21 cellular contexts compared by ENCODE assay signal in the genomic region with DNA sequence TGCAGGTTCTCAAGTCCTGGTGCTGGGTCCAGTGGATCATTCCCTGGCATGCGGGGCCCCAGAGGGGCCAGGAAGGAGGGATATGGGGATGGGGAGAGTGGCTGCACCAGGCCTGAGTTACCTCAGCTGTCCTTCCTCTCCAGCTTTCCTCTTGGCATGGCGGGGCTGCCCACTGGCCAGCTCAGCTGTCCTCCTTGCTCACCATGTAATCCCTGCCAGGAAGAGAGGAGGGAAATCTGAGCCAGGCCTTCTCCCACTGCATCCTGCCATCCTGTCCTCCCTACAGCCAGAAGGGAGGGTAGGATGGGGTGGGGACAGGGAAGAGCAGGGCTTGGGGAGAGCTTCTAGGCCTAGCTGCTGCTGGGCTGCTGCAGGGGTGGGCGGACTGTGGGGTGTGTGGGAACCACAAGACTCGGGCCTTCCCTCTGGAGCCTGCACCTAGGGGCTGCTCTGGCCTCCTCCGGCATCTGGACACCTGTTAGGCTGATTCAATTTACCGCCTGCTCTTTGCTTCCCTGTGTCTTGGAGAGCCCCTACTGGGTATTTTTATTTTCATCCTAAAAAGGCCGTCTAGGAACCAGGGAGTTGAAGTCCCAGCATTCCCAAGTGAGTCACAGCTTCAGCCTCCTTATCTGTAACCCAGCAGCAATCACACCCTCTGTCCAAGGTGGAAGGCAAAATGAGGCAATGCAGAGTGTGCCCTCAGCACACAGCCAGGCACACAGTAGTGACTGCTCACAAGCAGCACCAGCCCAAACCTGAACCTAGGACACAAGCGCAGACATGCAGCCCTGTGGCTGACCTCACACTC. TPM values are rescaled to one million over a fixed set of nuclear protein-coding genes. Genes with fewer than 3 reads are reported as not detected.
DNase-seq lines count a peak whose midpoint lies in the region; ATAC-seq and TF ChIP-seq lines count a peak whose summit lies in the region.
"Had no signal": no experiment of that assay in that cellular context is flagged by ENCODE, and none has a peak within 500 bp of the region (broad histone marks: within the 10 kb centered on the region; RNA-seq: fewer than 3 reads in every experiment).

No MANE protein-coding gene starts in this region.

- H3K36me3 ChIP-seq in lung (ENCODE audit: control insufficient read depth in 2 of 2, insufficient read depth in 2 of 2, low read length in 2 of 2), result no peaks in the 10 kb centered on the region
- H3K36me3 ChIP-seq in smooth muscle cell (ENCODE audit: low read depth), result no peaks in the 10 kb centered on the region
- H3K36me3 ChIP-seq in Peyer's patch, result no peaks in the 10 kb centered on the region
- H3K36me3 ChIP-seq: breast epithelium, left lung, WERI-Rb-1 had no signal

- no peaks in the 10 kb centered on the region for H3K9me3 ChIP-seq in lung (ENCODE audit: control insufficient read depth in 2 of 2, insufficient read depth in 1 of 2, low read length in 1 of 2)
- no peaks in the 10 kb centered on the region for H3K9me3 ChIP-seq in smooth muscle cell (replicated peaks; ENCODE audit: low read depth)
- no peaks in the 10 kb centered on the region for H3K9me3 ChIP-seq in Peyer's patch
- H3K9me3 ChIP-seq: breast epithelium, left lung had no signal

- H3K4me1 Mint-ChIP-seq in HFFc6 (ENCODE audit: low read depth), result peaks cover 35% of the 10 kb centered on the region
- H3K4me1 Mint-ChIP-seq: activated CD8-positive, alpha-beta memory T cell treated with anti-CD3 and anti-CD28 coated beads, Interleukin-2, amount 10 ng/mL, durations not matched to agents 7 days and 5 days; IgD-negative memory B cell; stimulated activated naive B cell treated with anti-CD40 and anti-IgM and Interleukin-4, amounts not matched to agents 10 μg/mL and 1 μg/mL and 100 μg/mL, for 72 hours had no signal

- H3K4me2 ChIP-seq in smooth muscle cell, result no peak overlapping the region
- H3K4me2 ChIP-seq: hepatocyte had no signal

- peak; percentile 46 for DNase-seq in A172 (ENCODE audit: low spot score)
- DNase-seq in HFFc6, result peak; percentile 33
- peak; percentile 86 for DNase-seq in cerebellar cortex (ENCODE audit: low spot score)
- DNase-seq in lung (ENCODE audit: low spot score), result no peak
- no peak for DNase-seq in smooth muscle cell (lab: John Stamatoyannopoulos, UW; ENCODE audit: unreplicated experiment)
- no peak for DNase-seq in NCI-H510A treated with DMSO at 0.1 percent for 48 hours (lab: John Stamatoyannopoulos, UW)
- DNase-seq in Peyer's patch, result no peak
- DNase-seq: activated CD8-positive, alpha-beta memory T cell treated with anti-CD3 and anti-CD28 coated beads, Interleukin-2, amount 10 ng/mL, durations not matched to agents 7 days and 5 days; activated naive CD4-positive, alpha-beta T cell; left lung; NCI-H1417 treated with DMSO at 0.1 percent for 48 hours; stimulated activated naive B cell treated with anti-CD40 and anti-IgM and Interleukin-4, amounts not matched to agents 10 μg/mL and 1 μg/mL and 100 μg/mL, for 72 hours; SW 1271; WERI-Rb-1 had no signal

- no peaks in the 10 kb centered on the region for H4K20me1 ChIP-seq in smooth muscle cell (ENCODE audit: low read depth)

- H3K4me3 ChIP-seq in lung (no peak overlapping the region), smooth muscle cell (no peak overlapping the region), Peyer's patch (no peak overlapping the region)
- H3K4me3 ChIP-seq: breast epithelium, hepatocyte, left lung had no signal

- 89 to 94% methylated on average over 7 to 8 of the region's 8 CpGs for WGBS in lung, 2 donors
- WGBS in smooth muscle cell (ENCODE audit: low lambda C conversion rate), result 67% methylated on average over 8 of the region's 8 CpGs

- no peaks in the 10 kb centered on the region for H3K9me3 Mint-ChIP-seq in HFFc6
- H3K9me3 Mint-ChIP-seq: natural killer cell treated with Interleukin-12 subunit alpha and Interleukin-12 subunit beta and Interleukin-15 and Interleukin-18, amount 100 ng/mL, for 72 hours had no signal

- peaks cover 13% of the 10 kb centered on the region for H3K27me3 Mint-ChIP-seq in HFFc6 (ENCODE audit: insufficient read depth)
- H3K27me3 Mint-ChIP-seq: stimulated activated naive B cell treated with anti-CD40 and anti-IgM and Interleukin-4, amounts not matched to agents 10 μg/mL and 1 μg/mL and 100 μg/mL, for 72 hours had no signal

- TF ChIP-seq CTCF in HFFc6 (IDR thresholded peaks at IDR 0.05) (no peak), lung (IDR thresholded peaks at IDR 0.05; ENCODE audit: control extremely low read depth, extremely low read depth) (no peak), smooth muscle cell (IDR thresholded peaks at IDR 0.05; ENCODE audit: borderline replicate concordance, insufficient read depth, poor library complexity, severe bottlenecking) (no peak), Peyer's patch (IDR thresholded peaks at IDR 0.05) (no peak)

- no peak overlapping the region for H3K4me3 Mint-ChIP-seq in HFFc6
- H3K4me3 Mint-ChIP-seq: activated CD8-positive, alpha-beta memory T cell treated with anti-CD3 and anti-CD28 coated beads, Interleukin-2, amount 10 ng/mL, durations not matched to agents 7 days and 5 days; IgD-negative memory B cell; natural killer cell treated with Interleukin-12 subunit alpha and Interleukin-12 subunit beta and Interleukin-15 and Interleukin-18, amount 100 ng/mL, for 72 hours; stimulated activated naive B cell treated with anti-CD40 and anti-IgM and Interleukin-4, amounts not matched to agents 10 μg/mL and 1 μg/mL and 100 μg/mL, for 72 hours had no signal

- no peak overlapping the region for H3K9ac ChIP-seq in smooth muscle cell (ENCODE audit: low read depth)

- H3K4me1 ChIP-seq in lung (ENCODE audit: control insufficient read depth in 2 of 2, insufficient read depth in 2 of 2, low read length in 2 of 2) (no peaks in the 10 kb centered on the region), smooth muscle cell (ENCODE audit: low read depth) (no peaks in the 10 kb centered on the region), Peyer's patch (no peaks in the 10 kb centered on the region)
- H3K4me1 ChIP-seq: breast epithelium, left lung had no signal

- no peak overlapping the region for H2AFZ ChIP-seq in smooth muscle cell (ENCODE audit: low read depth)
- H2AFZ ChIP-seq: hepatocyte had no signal

- H3K27me3 ChIP-seq in lung (ENCODE audit: control insufficient read depth, insufficient read depth) (no peaks in the 10 kb centered on the region), smooth muscle cell (ENCODE audit: low read depth) (peaks cover under 1% of the 10 kb centered on the region), Peyer's patch (no peaks in the 10 kb centered on the region)
- H3K27me3 ChIP-seq: breast epithelium, hepatocyte, left lung had no signal

- TF ChIP-seq POLR2A in Peyer's patch (IDR thresholded peaks at IDR 0.05), result no peak

- H3K79me2 ChIP-seq in smooth muscle cell (ENCODE audit: low read depth), result no peaks in the 10 kb centered on the region
- H3K79me2 ChIP-seq: hepatocyte had no signal

- no peaks in the 10 kb centered on the region for H3F3A ChIP-seq in smooth muscle cell (ENCODE audit: low read depth)

- H3K27ac ChIP-seq in lung (ENCODE audit: low read depth in 1 of 2, low read length in 1 of 2) (peak overlapping the region in 1 of 2 donors; percentile 61), smooth muscle cell (ENCODE audit: low read depth) (no peak overlapping the region), Peyer's patch (no peak overlapping the region)
- H3K27ac ChIP-seq: hepatocyte, left lung, WERI-Rb-1 had no signal

- ATAC-seq in lung (ENCODE audit: insufficient read depth, low FRiP score) (peak; percentile 36), GM19395 (IDR thresholded peaks at IDR 0.05; ENCODE audit: unreplicated experiment) (no peak)
- ATAC-seq: activated CD8-positive, alpha-beta memory T cell treated with anti-CD3 and anti-CD28 coated beads, Interleukin-2, amount 10 ng/mL, durations not matched to agents 7 days and 5 days; left lung; natural killer cell treated with Interleukin-12 subunit alpha and Interleukin-12 subunit beta and Interleukin-15 and Interleukin-18, amount 100 ng/mL, for 72 hours; stimulated activated naive B cell treated with anti-CD40 and anti-IgM and Interleukin-4, amounts not matched to agents 10 μg/mL and 1 μg/mL and 100 μg/mL, for 72 hours had no signal

- no peak overlapping the region for H3K27ac Mint-ChIP-seq in HFFc6
- H3K27ac Mint-ChIP-seq: activated CD8-positive, alpha-beta memory T cell treated with anti-CD3 and anti-CD28 coated beads, Interleukin-2, amount 10 ng/mL, durations not matched to agents 7 days and 5 days; IgD-negative memory B cell; natural killer cell treated with Interleukin-12 subunit alpha and Interleukin-12 subunit beta and Interleukin-15 and Interleukin-18, amount 100 ng/mL, for 72 hours; stimulated activated naive B cell treated with anti-CD40 and anti-IgM and Interleukin-4, amounts not matched to agents 10 μg/mL and 1 μg/mL and 100 μg/mL, for 72 hours had no signal

- H3K36me3 Mint-ChIP-seq in HFFc6 (ENCODE audit: low read depth), result no peaks in the 10 kb centered on the region
- H3K36me3 Mint-ChIP-seq: activated CD8-positive, alpha-beta memory T cell treated with anti-CD3 and anti-CD28 coated beads, Interleukin-2, amount 10 ng/mL, durations not matched to agents 7 days and 5 days; natural killer cell treated with Interleukin-12 subunit alpha and Interleukin-12 subunit beta and Interleukin-15 and Interleukin-18, amount 100 ng/mL, for 72 hours; stimulated activated naive B cell treated with anti-CD40 and anti-IgM and Interleukin-4, amounts not matched to agents 10 μg/mL and 1 μg/mL and 100 μg/mL, for 72 hours had no signal

RNA-seq across cellular contexts. Expression of a gene that starts 13.0 kb away (rescaled TPM):
- not detected in 2 replicates for total RNA-seq in A172 (2014; rRNA removed; shearing (Covaris generic))
- total RNA-seq in HFFc6 (2021; fragmentation: NEBNext Ultra II Directional; extraction: Animal tissue kit (Norgen Biotek cat#: 25700)), result under 1 TPM in 2 of 6 experiments, not detected in 4; 0.11 to 0.16 TPM
- total RNA-seq in lung (under 1 TPM; 0.06 to 0.15 TPM), smooth muscle cell (0.09 TPM in 2 replicates), Peyer's patch (under 1 TPM in 1 of 4 donors, not detected in 3; 0.88 TPM)
- polyA plus RNA-seq in lung (under 1 TPM in 1 of 2 donors, not detected in 1; 0.21 TPM), smooth muscle cell (0.07 and 0.08 TPM in 2 replicates)
- total RNA-seq: A673; activated CD8-positive, alpha-beta memory T cell treated with anti-CD3 and anti-CD28 coated beads, Interleukin-2, amount 10 ng/mL, durations not matched to agents 7 days and 5 days; endothelial cell of umbilical vein; natural killer cell treated with Interleukin-12 subunit alpha and Interleukin-12 subunit beta and Interleukin-15 and Interleukin-18, amount 100 ng/mL, for 72 hours had no signal
- polyA plus RNA-seq: endothelial cell of umbilical vein, IgD-negative memory B cell had no signal

Comparison
In these comparisons a context has a peak if more than half of its experiments do, and no peak if none do; other contexts are left out.
1. DNase-seq: peak in A172 (single experiment), HFFc6 (single experiment) and cerebellar cortex (single experiment); none in lung (single experiment), smooth muscle cell (single experiment), NCI-H510A treated with DMSO at 0.1 percent for 48 hours (single experiment) and Peyer's patch (0 of 3).